In the genomic region with DNA sequence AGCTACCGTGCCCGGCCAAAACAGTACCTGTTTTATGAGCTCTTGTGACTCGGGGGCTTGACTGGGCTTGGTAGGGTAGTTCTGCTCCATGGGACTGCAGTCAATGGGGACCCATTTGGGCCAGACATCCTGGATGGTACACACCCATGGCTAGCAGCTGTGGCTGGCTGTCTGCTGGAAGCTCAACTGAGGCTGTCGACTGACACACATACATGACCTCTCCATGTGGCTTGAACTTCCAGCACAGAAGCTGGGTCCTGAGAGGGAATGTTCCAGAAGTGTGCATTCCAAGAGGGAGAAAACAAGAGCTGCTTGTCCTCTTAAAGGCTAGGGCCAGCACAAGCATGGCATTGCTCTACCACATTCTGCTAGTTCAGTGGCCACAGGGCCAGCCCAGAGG, we compare ENCODE assay signal across 26 cellular contexts.
"Had no signal": no experiment of that assay in that cellular context is flagged by ENCODE, and none has a peak within 500 bp of the region (broad histone marks: within the 10 kb centered on the region; RNA-seq: fewer than 3 reads in every experiment).

No MANE protein-coding gene starts in this region.

- H3K4me1 ChIP-seq: ascending aorta, Peyer's patch, SJSA1 had no signal

- H3K27me3 ChIP-seq: ascending aorta, body of pancreas, Peyer's patch, SJSA1 had no signal

- H3K27ac Mint-ChIP-seq: activated CD8-positive, alpha-beta T cell treated with anti-CD3 and anti-CD28 coated beads for 36 hours; activated naive CD4-positive, alpha-beta T cell treated with anti-CD3 and anti-CD28 coated beads, Interleukin-2, amount 50 U/mL, for 24 hours; activated T-helper 17 cell treated with anti-CD3 and anti-CD28 coated beads, Interleukin-2, amount 50 U/mL, for 72 hours; T-helper 1 cell treated with Interleukin-12 subunit alpha and Interleukin-12 subunit beta and Interleukin-4 antibody, amounts not matched to agents 30 μg/mL and 1 μg/mL, for 36 hours had no signal

- H3K4me3 ChIP-seq: ascending aorta, body of pancreas, Peyer's patch, SJSA1 had no signal

- H3K4me3 Mint-ChIP-seq: activated CD8-positive, alpha-beta T cell treated with anti-CD3 and anti-CD28 coated beads for 36 hours; activated naive CD4-positive, alpha-beta T cell treated with anti-CD3 and anti-CD28 coated beads, Interleukin-2, amount 50 U/mL, for 24 hours; activated T-helper 17 cell treated with anti-CD3 and anti-CD28 coated beads, Interleukin-2, amount 50 U/mL, for 72 hours; T-helper 1 cell treated with Interleukin-12 subunit alpha and Interleukin-12 subunit beta and Interleukin-4 antibody, amounts not matched to agents 30 μg/mL and 1 μg/mL, for 36 hours had no signal

- H3K36me3 ChIP-seq: ascending aorta, Peyer's patch, SJSA1 had no signal

- H3K4me1 Mint-ChIP-seq: activated naive CD4-positive, alpha-beta T cell treated with anti-CD3 and anti-CD28 coated beads, Interleukin-2, amount 50 U/mL, for 24 hours; activated T-helper 17 cell treated with anti-CD3 and anti-CD28 coated beads, Interleukin-2, amount 50 U/mL, for 72 hours had no signal

- H3K9me3 Mint-ChIP-seq: activated naive CD4-positive, alpha-beta T cell treated with anti-CD3 and anti-CD28 coated beads, Interleukin-2, amount 50 U/mL, for 24 hours had no signal

- H3K9me3 ChIP-seq: body of pancreas, SJSA1 had no signal

- H3K27me3 Mint-ChIP-seq: activated CD8-positive, alpha-beta T cell treated with anti-CD3 and anti-CD28 coated beads for 36 hours; activated naive CD4-positive, alpha-beta T cell treated with anti-CD3 and anti-CD28 coated beads, Interleukin-2, amount 50 U/mL, for 24 hours; activated T-helper 17 cell treated with anti-CD3 and anti-CD28 coated beads, Interleukin-2, amount 50 U/mL, for 72 hours had no signal

- H3K27ac ChIP-seq: ascending aorta, body of pancreas, Peyer's patch, RWPE1, SJSA1 had no signal

- DNase-seq: activated CD4-positive, alpha-beta T cell treated with anti-CD3 and anti-CD28 coated beads for 4 hours; activated CD8-positive, alpha-beta T cell treated with anti-CD3 and anti-CD28 coated beads for 36 hours; activated T-cell treated with anti-CD3 and anti-CD28 coated beads for 4 hours; activated T-cell treated with anti-CD3 and anti-CD28 coated beads, Interleukin-2, amount 50 U/mL, for 48 hours; amniotic stem cell; body of pancreas; Karpas-422; MM.1S; NCI-H1105; NCI-H1436; NCI-H1694 treated with DMSO at 0.1 percent for 48 hours; NCI-H2029 treated with DMSO at 0.1 percent for 48 hours; NCI-H345; NCI-H510A; NCI-H526 treated with DMSO at 0.1 percent for 48 hours; NK-92 treated with Interleukin-12 subunit alpha and Interleukin-12 subunit beta, amount 100 ng/mL, for 24 hours; OCI-M1; Peyer's patch; SHP77 had no signal

- ATAC-seq: activated CD4-positive, CD25-positive, alpha-beta regulatory T cell treated with anti-CD3 and anti-CD28 coated beads, Interleukin-2, amount 50 U/mL, for 24 hours; activated CD8-positive, alpha-beta T cell treated with anti-CD3 and anti-CD28 coated beads for 36 hours; activated T-helper 17 cell treated with anti-CD3 and anti-CD28 coated beads, Interleukin-2, amount 50 U/mL, for 72 hours; body of pancreas had no signal
